Comparison of ENCODE assay signal across 15 cellular contexts in the genomic region with DNA sequence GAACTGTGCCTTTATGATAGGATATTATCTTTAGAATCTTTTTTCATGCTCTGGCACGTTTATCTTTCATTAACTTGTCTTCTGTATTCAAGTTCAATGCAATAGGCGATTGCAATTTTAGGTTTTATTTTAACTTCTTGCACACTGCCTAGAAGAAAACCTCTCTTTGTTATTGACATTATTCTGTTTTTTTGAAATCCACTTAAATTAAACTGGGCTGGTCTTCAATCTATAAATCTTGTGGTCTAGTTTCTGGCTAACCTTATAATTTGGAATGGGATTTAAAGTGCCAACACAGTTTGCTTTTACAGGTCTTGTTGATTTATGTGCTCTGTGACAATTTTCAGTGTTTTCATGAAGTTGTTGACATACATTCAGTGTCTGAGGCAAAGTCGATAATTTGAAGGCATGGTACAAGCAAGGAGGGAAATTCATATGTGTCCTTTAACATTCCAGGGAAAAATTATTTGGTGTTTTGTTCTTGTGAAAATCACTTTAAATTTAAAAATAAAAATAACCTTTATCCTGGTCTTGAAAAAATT.
DNase-seq lines count a peak whose midpoint lies in the region; ATAC-seq and TF ChIP-seq lines count a peak whose summit lies in the region.
"Had no signal": no experiment of that assay in that cellular context is flagged by ENCODE, and none has a peak within 500 bp of the region (broad histone marks: within the 10 kb centered on the region; RNA-seq: fewer than 3 reads in every experiment).

No MANE protein-coding gene starts in this region.

- H2BK5ac ChIP-seq in IMR-90 (ENCODE audit: low read depth, low read length, poor library complexity, severe bottlenecking): peak overlapping the region; percentile 92

- CTCF ChIA-PET in IMR-90 (lab: Yijun Ruan, JAX): no interaction called here

- TF ChIP-seq CTCF in IMR-90 (conservative IDR thresholded peaks at IDR 0.05; ENCODE audit: low read depth, low read length) (no peak), choroid plexus epithelial cell (conservative IDR thresholded peaks at IDR 0.05; ENCODE audit: low read depth, low read length) (no peak), ovary (IDR thresholded peaks at IDR 0.05) (no peak)

- intact Hi-C loops in IMR-90 (cut with micrococcal nuclease): loop anchor here (2.0 kb wide), 1 partner anchor 15 kb away; no protein-coding TSS in a partner anchor
- intact Hi-C loops in ovary (cut with DNase I): no loop called here

- no peak for TF ChIP-seq RAD21 in IMR-90 (IDR thresholded peaks at IDR 0.05; ENCODE audit: low read length)

- H3K27me3 ChIP-seq in ACC112 (ENCODE audit: insufficient read depth, low read length) (no peaks in the 10 kb centered on the region), IMR-90 (ENCODE audit: control insufficient read depth, insufficient read depth, low read length) (no peaks in the 10 kb centered on the region), ovary (no peaks in the 10 kb centered on the region)

- peak overlapping the region; percentile 93 for H2AFZ ChIP-seq in ACC112 (ENCODE audit: low read length, unreplicated experiment)
- H2AFZ ChIP-seq in IMR-90 (replicated peaks; ENCODE audit: low read length, poor library complexity): no peak overlapping the region

- no peaks in the 10 kb centered on the region for H3K79me2 ChIP-seq in ACC112 (ENCODE audit: control insufficient read depth, insufficient read depth, low read length, unreplicated experiment)

- H3K23ac ChIP-seq in IMR-90 (ENCODE audit: low read depth, low read length): peak overlapping the region; percentile 61; the same call in 1 of the 2 replicates

- no peak overlapping the region for H2AK9ac ChIP-seq in IMR-90 (replicated peaks; ENCODE audit: low read depth, low read length, poor library complexity)

- H3K27ac ChIP-seq in ACC112 (ENCODE audit: low read depth, low read length) (peak overlapping the region; percentile 80), IMR-90 (ENCODE audit: insufficient read depth, low read length) (peak overlapping the region; percentile 15; the same call in 1 of the 2 replicates), ovary (no peak overlapping the region)

- ATAC-seq in IMR-90 (ENCODE audit: low read depth) (no peak), GM18909 (IDR thresholded peaks at IDR 0.05; ENCODE audit: poor library complexity, unreplicated experiment) (no peak)
- no peak for ATAC-seq in stimulated activated naive CD8-positive, alpha-beta T cell treated with anti-CD3 and anti-CD28 coated beads, Interleukin-15, Interleukin-2, amounts not matched to agents 100 U/mL and 50 U/mL, for 24 hours
- ATAC-seq: activated CD8-positive, alpha-beta T cell treated with anti-CD3 and anti-CD28 coated beads for 36 hours had no signal

- H4K5ac ChIP-seq in IMR-90 (ENCODE audit: low read depth, low read length): peak overlapping the region; percentile 81; the same call in 1 of the 2 replicates

- peak overlapping the region in 1 of 2 experiments; percentile 1; a peak in 2 of 4 replicates for H4K8ac ChIP-seq in IMR-90 (ENCODE audit: low read depth in 2 of 2, low read length in 2 of 2)

- H2BK15ac ChIP-seq in IMR-90 (ENCODE audit: low read depth, low read length): 0 out of 3 replicates have a peak overlapping the region, but pooled peaks have one; percentile 5

- H3K4me1 ChIP-seq in ACC112 (ENCODE audit: control insufficient read depth, insufficient read depth, low read length, unreplicated experiment) (peaks cover 19% of the 10 kb centered on the region), IMR-90 (ENCODE audit: control insufficient read depth, insufficient read depth, low read length) (peaks cover 7% of the 10 kb centered on the region), ovary (ENCODE audit: insufficient read depth) (peaks cover 10% of the 10 kb centered on the region)

- H4K91ac ChIP-seq in IMR-90 (ENCODE audit: insufficient read depth, low read depth, low read length): no peak overlapping the region

- H3K4me2 ChIP-seq in IMR-90 (ENCODE audit: low read depth, low read length): peak overlapping the region; percentile 92

- H3K9ac ChIP-seq in IMR-90 (ENCODE audit: low read depth, low read length): peak overlapping the region; percentile 33; the same call in 1 of the 2 replicates

- POLR2A ChIA-PET in IMR-90 (lab: Charles Lee; ENCODE audit: unreplicated experiment): no interaction called here

- no peak overlapping the region for H3K56ac ChIP-seq in IMR-90 (ENCODE audit: extremely low read depth, insufficient read depth, low read length)

- no peaks in the 10 kb centered on the region for H4K20me1 ChIP-seq in IMR-90 (ENCODE audit: insufficient read depth, low read length)

- WGBS in IMR-90 (ENCODE audit: extremely low coverage in 2 of 2, insufficient read length in 1 of 2), 2 experiments: no CpG with 5 or more reads among the region's 3 CpGs
- 4 to 12% (median 12%) methylated on average over 3 of the region's 3 CpGs for WGBS in ovary, 3 donors

- DNase-seq in IMR-90 (no peak), choroid plexus epithelial cell (ENCODE audit: low read depth) (no peak), ovary (no peak)
- no peak for DNase-seq in stimulated activated naive CD8-positive, alpha-beta T cell treated with anti-CD3 and anti-CD28 coated beads, Interleukin-15, Interleukin-2, amounts not matched to agents 100 U/mL and 50 U/mL, for 24 hours
- no peak for DNase-seq in activated CD4-positive, CD25-positive, alpha-beta regulatory T cell treated with anti-CD3 and anti-CD28 coated beads, Interleukin-2, amount 50 U/mL, for 72 hours
- no peak for DNase-seq in NK-92 treated with Interleukin-12 subunit alpha and Interleukin-12 subunit beta, amount 100 ng/mL, for 24 hours (lab: John Stamatoyannopoulos, UW)
- DNase-seq: activated CD8-positive, alpha-beta T cell treated with anti-CD3 and anti-CD28 coated beads for 36 hours; activated gamma-delta T cell treated with Interleukin-2 at 50 U/mL for 16 hours; C1 segment of cervical spinal cord; immature natural killer cell; KBM-7; NCI-H1930; T-helper 2 cell had no signal

- peak overlapping the region; percentile 60 for H2BK20ac ChIP-seq in IMR-90 (ENCODE audit: low read depth, low read length)

- H3K18ac ChIP-seq in IMR-90 (ENCODE audit: low read depth, low read length): peak overlapping the region; percentile 92

- no peak overlapping the region for H3K4ac ChIP-seq in IMR-90 (ENCODE audit: low read depth, low read length)

- no peak for TF ChIP-seq EP300 in ovary (IDR thresholded peaks at IDR 0.05)

- H3K9me3 ChIP-seq in IMR-90 (ENCODE audit: control insufficient read depth, insufficient read depth, low read length): no peaks in the 10 kb centered on the region
- no peaks in the 10 kb centered on the region for H3K9me3 ChIP-seq in ovary

- no TSS peak for BruUV-seq in IMR-90 (replicated peaks; lab: Mats Ljungman, UMichigan)

- no peak overlapping the region; the same call in 1 of the 2 replicates for H2AK5ac ChIP-seq in IMR-90 (ENCODE audit: low read depth, low read length)

- TF ChIP-seq POLR2A in IMR-90 (IDR thresholded peaks at IDR 0.05; ENCODE audit: low read depth, low read length): no peak
- TF ChIP-seq POLR2A in ovary (IDR thresholded peaks at IDR 0.05): no peak

- dilution Hi-C loops in IMR-90 (cut with HindIII; ENCODE audit: low sequenced_read_pairs, unreplicated experiment): no loop called here

- peak overlapping the region; percentile 76 for H3K4me3 ChIP-seq in ACC112 (ENCODE audit: low read depth, low read length)
- H3K4me3 ChIP-seq in IMR-90 (ENCODE audit: insufficient read depth, low read depth, low read length): peak overlapping the region; percentile 14; the same call in 1 of the 2 replicates
- peak overlapping the region; percentile 53 for H3K4me3 ChIP-seq in choroid plexus epithelial cell (ENCODE audit: low read depth, low read length)
- peak overlapping the region; percentile 18 for H3K4me3 ChIP-seq in ovary

- H2BK120ac ChIP-seq in IMR-90 (ENCODE audit: low read depth, low read length): peak overlapping the region; percentile 50; the same call in 1 of the 2 replicates

- H3K9me1 ChIP-seq in IMR-90 (ENCODE audit: insufficient read depth, low read length): peaks cover 10% of the 10 kb centered on the region; the same call in 1 of the 2 replicates

- in situ Hi-C loops in IMR-90 (cut with MboI; ENCODE audit: low sequenced_read_pairs): no loop called here

- H3K14ac ChIP-seq in IMR-90 (replicated peaks; ENCODE audit: low read depth, low read length): 0 out of 2 replicates have a peak overlapping the region, but pooled peaks have one; percentile 40

- H3K36me3 ChIP-seq in ACC112 (ENCODE audit: insufficient read depth, low read length) (no peaks in the 10 kb centered on the region), IMR-90 (ENCODE audit: control insufficient read depth, insufficient read depth, low read length) (no peaks in the 10 kb centered on the region), ovary (no peaks in the 10 kb centered on the region)

- H3K79me1 ChIP-seq in IMR-90 (ENCODE audit: low read depth in 1 of 2, low read length in 2 of 2): no peaks in the 10 kb centered on the region

TF ChIP-seq in IMR-90, 13 proteins besides CTCF, POLR2A, EP300 and RAD21:
- TF ChIP-seq SMC3 (IDR thresholded peaks at IDR 0.05; ENCODE audit: low read depth, low read length) (no peak), FOS (IDR thresholded peaks at IDR 0.05; ENCODE audit: low read depth, low read length) (no peak), MAFK (IDR thresholded peaks at IDR 0.05; ENCODE audit: low read depth, low read length) (no peak)

Comparison
In these comparisons a context has a peak if more than half of its experiments do, and no peak if none do; other contexts are left out.
1. H3K27ac ChIP-seq: peak in ACC112 (single experiment) and IMR-90 (single experiment); none in ovary (0 of 2).
2. H3K4me3 ChIP-seq: peak in every context shown above with its lines; median percentile 76 in ACC112; 53 in choroid plexus epithelial cell; 18 in ovary; 14 in IMR-90.